In the genomic region with DNA sequence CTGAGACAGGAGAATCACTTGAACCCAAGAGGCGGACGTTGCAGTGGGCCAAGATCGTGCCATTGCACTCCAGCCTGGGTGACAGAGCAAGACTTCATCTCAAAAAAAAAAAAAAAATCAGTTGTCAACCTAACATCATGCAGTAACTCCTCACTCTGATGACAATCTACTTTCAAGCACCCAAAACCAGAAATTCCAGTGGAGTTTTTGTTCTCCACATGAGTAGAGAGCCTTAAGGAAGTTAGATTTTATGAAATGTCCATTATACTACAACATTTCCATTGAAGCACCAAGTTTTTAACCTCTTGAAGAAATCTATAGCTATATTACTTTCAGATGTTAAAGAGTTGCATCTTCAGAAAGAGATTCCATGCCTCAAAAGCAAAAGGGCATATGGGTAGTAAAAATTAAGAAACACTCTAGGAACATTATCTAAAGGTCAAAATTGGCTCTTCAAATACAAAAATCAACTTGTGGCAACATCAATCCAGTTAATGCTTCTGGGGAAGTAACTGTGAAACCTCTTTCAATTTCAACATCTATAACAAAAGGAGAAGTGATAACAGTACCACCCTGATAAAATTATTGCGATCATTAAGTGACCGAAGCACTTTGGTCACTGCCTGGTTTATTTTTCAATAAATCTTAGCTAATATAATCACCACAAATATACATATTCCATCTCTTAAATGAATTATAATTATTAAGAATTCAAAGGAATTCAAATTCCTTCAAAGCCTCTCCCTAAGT, we compare ENCODE assay signal across 1 cellular context.
TF ChIP-seq lines count a peak whose summit lies in the region.

No MANE protein-coding gene starts in this region.

TF ChIP-seq in WTC11, 78 proteins besides CTCF, POLR2A, EP300 and RAD21 (continued from another document):
- TF ChIP-seq, protein P1, sequence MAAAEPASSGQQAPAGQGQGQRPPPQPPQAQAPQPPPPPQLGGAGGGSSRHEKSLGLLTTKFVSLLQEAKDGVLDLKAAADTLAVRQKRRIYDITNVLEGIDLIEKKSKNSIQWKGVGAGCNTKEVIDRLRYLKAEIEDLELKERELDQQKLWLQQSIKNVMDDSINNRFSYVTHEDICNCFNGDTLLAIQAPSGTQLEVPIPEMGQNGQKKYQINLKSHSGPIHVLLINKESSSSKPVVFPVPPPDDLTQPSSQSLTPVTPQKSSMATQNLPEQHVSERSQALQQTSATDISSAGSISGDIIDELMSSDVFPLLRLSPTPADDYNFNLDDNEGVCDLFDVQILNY (CRISPR knock-in tag; IDR thresholded peaks at IDR 0.05) = no peak
- no peak for TF ChIP-seq TEAD1 (CRISPR knock-in tag; IDR thresholded peaks at IDR 0.05)
- no peak for TF ChIP-seq NR1H2 (CRISPR knock-in tag; IDR thresholded peaks at IDR 0.05)
- TF ChIP-seq, protein P2, sequence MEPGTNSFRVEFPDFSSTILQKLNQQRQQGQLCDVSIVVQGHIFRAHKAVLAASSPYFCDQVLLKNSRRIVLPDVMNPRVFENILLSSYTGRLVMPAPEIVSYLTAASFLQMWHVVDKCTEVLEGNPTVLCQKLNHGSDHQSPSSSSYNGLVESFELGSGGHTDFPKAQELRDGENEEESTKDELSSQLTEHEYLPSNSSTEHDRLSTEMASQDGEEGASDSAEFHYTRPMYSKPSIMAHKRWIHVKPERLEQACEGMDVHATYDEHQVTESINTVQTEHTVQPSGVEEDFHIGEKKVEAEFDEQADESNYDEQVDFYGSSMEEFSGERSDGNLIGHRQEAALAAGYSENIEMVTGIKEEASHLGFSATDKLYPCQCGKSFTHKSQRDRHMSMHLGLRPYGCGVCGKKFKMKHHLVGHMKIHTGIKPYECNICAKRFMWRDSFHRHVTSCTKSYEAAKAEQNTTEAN (CRISPR knock-in tag; IDR thresholded peaks at IDR 0.05) = no peak
- no peak for TF ChIP-seq ZNF512 (CRISPR knock-in tag; IDR thresholded peaks at IDR 0.05; ENCODE audit: borderline replicate concordance)
- no peak for TF ChIP-seq JAZF1 (CRISPR knock-in tag; IDR thresholded peaks at IDR 0.05)
- no peak for TF ChIP-seq PRRX2 (CRISPR knock-in tag; IDR thresholded peaks at IDR 0.05)
- TF ChIP-seq MXD4 (CRISPR knock-in tag; IDR thresholded peaks at IDR 0.05; ENCODE audit: borderline replicate concordance) = no peak
- TF ChIP-seq CREM (CRISPR knock-in tag; IDR thresholded peaks at IDR 0.05) = no peak
- no peak for TF ChIP-seq PREB (CRISPR knock-in tag; IDR thresholded peaks at IDR 0.05; ENCODE audit: borderline replicate concordance)
- TF ChIP-seq KAT7 (CRISPR knock-in tag; IDR thresholded peaks at IDR 0.05; ENCODE audit: borderline replicate concordance) = no peak
- TF ChIP-seq ZNF416 (CRISPR knock-in tag; IDR thresholded peaks at IDR 0.05) = no peak
- no peak for TF ChIP-seq SP1 (CRISPR knock-in tag; conservative IDR thresholded peaks at IDR 0.05)
